In genomic region chr5:113759505-113760145, GRCh38 we compare ENCODE assay signal across 24 cellular contexts.
DNase-seq lines count a peak whose midpoint lies in the region; ATAC-seq, FAIRE-seq and TF ChIP-seq lines count a peak whose summit lies in the region.
"Had no signal": no experiment of that assay in that cellular context is flagged by ENCODE, and none has a peak within 500 bp of the region (broad histone marks: within the 10 kb centered on the region; RNA-seq: fewer than 3 reads in every experiment).

No MANE protein-coding gene starts in this region.

- no peak overlapping the region for H3K27ac ChIP-seq in GM12878 (ENCODE audit: control insufficient read depth, insufficient read depth)
- H3K27ac ChIP-seq: BLaER1 had no signal

- H3K27me3 Mint-ChIP-seq in MCF 10A (ENCODE audit: insufficient read depth, unreplicated experiment) = peaks cover 66% of the 10 kb centered on the region
- H3K27me3 Mint-ChIP-seq: CD4-positive, CD25-positive, alpha-beta regulatory T cell had no signal

- WGBS in GM12878 (ENCODE audit: insufficient coverage, insufficient replicate concordance, low lambda C conversion rate, missing lambda C conversion rate) = 2% methylated on average over 2 of the region's 2 CpGs

- ATAC-seq in GM18520 (IDR thresholded peaks at IDR 0.05; ENCODE audit: unreplicated experiment) = peak; percentile 31
- peak; percentile 39 for ATAC-seq in GM21390 (IDR thresholded peaks at IDR 0.05; ENCODE audit: unreplicated experiment)
- ATAC-seq in HG02798 (IDR thresholded peaks at IDR 0.05; ENCODE audit: poor library complexity, unreplicated experiment) = peak; percentile 51
- ATAC-seq in GM12878 = peak; percentile 64
- no peak for ATAC-seq in GM21737 (IDR thresholded peaks at IDR 0.05; ENCODE audit: unreplicated experiment)
- ATAC-seq: HepG2 had no signal

- RAD21 ChIA-PET in GM12878 (lab: Charles Lee; ENCODE audit: unreplicated experiment) = no interaction called here

- no peak overlapping the region for H3K4me3 ChIP-seq in GM12878
- H3K4me3 ChIP-seq: BLaER1, GM23338 had no signal

- no peaks in the 10 kb centered on the region for H3K36me3 ChIP-seq in GM12878 (ENCODE audit: control insufficient read depth in 2 of 2, insufficient read depth in 2 of 2, low read length in 1 of 2)
- H3K36me3 ChIP-seq: BLaER1 had no signal

- no peak overlapping the region for H3K9ac ChIP-seq in GM12878 (ENCODE audit: control insufficient read depth, insufficient read depth, low read length)
- H3K9ac ChIP-seq: BLaER1 had no signal

- no peaks in the 10 kb centered on the region for H4K20me1 ChIP-seq in GM12878 (ENCODE audit: control insufficient read depth, insufficient read depth)
- H4K20me1 ChIP-seq: BLaER1 had no signal

- H3K27me3 ChIP-seq in GM12878 (replicated peaks in 1 of 2; ENCODE audit: control insufficient read depth in 2 of 2, insufficient read depth in 2 of 2, low read length in 1 of 2) = no peaks in the 10 kb centered on the region
- H3K27me3 ChIP-seq: BLaER1 had no signal

- SMC1A ChIA-PET in GM12878 (lab: Charles Lee; ENCODE audit: uncharacterized antibody, unreplicated experiment) = interaction anchor here (1.4 kb wide), 1 partner anchor 20 kb away, joined by 3 read pairs; no protein-coding TSS in a partner anchor

- peak overlapping the region; percentile 54 for H3K4me2 ChIP-seq in GM12878 (ENCODE audit: control insufficient read depth, insufficient read depth)
- H3K4me2 ChIP-seq: BLaER1, GM23338 had no signal

- no peak overlapping the region for H3K27ac Mint-ChIP-seq in MCF 10A (ENCODE audit: low read depth, unreplicated experiment)
- H3K27ac Mint-ChIP-seq: CD4-positive, CD25-positive, alpha-beta regulatory T cell; GM23338; T-helper 2 cell treated with Interferon-gamma antibody and Interleukin-4, amounts not matched to agents 5 μg/mL and 100 μg/mL, for 36 hours had no signal

- FAIRE-seq in GM12878 (lab: Jason Lieb, UNC) = no peak
- FAIRE-seq: HepG2 had no signal

- H3K4me1 ChIP-seq in GM12878 (ENCODE audit: control insufficient read depth, insufficient read depth, low read length) = no peaks in the 10 kb centered on the region
- H3K4me1 ChIP-seq: BLaER1 had no signal

- no peak for TF ChIP-seq POLR2A in GM12878 (IDR thresholded peaks at IDR 0.05; ENCODE audit: low read depth, low read length)

- H2AFZ ChIP-seq in GM12878 (ENCODE audit: control insufficient read depth, low read depth, low read length) = no peak overlapping the region
- H2AFZ ChIP-seq: GM23338 had no signal

- DNase-seq in GM12878 (ENCODE audit: low read depth, low spot score) = no peak
- DNase-seq in NCI-H1105 (lab: John Stamatoyannopoulos, UW) = no peak
- no peak for DNase-seq in MCF 10A (ENCODE audit: unreplicated experiment)
- no peak for DNase-seq in stimulated activated CD4-positive, alpha-beta T cell treated with anti-CD3 and anti-CD28 coated beads, Interleukin-2, amount 100 ng/mL, for 24 hours
- DNase-seq: CD4-positive, CD25-positive, alpha-beta regulatory T cell; DMS153; DND-41; H9; Kasumi-1; NCI-H1417; NCI-H1694; NCI-H2029 treated with DMSO at 0.1 percent for 48 hours; NCI-H2227 treated with DMSO at 0.1 percent for 48 hours; NCI-H526 treated with DMSO at 0.1 percent for 48 hours; SHP77 treated with DMSO at 0.1 percent for 48 hours; T-helper 1 cell had no signal

- CTCF ChIA-PET in GM12878 (lab: Yijun Ruan, JAX) = no interaction called here
- CTCF ChIA-PET in MCF 10A (lab: Yijun Ruan, JAX) = no interaction called here

- intact Hi-C loops in GM12878 (cut with micrococcal nuclease; ENCODE audit: unreplicated experiment) (no loop called here), MCF 10A (cut with micrococcal nuclease) (no loop called here)

- no peak for TF ChIP-seq RAD21 in GM12878 (IDR thresholded peaks at IDR 0.05; ENCODE audit: insufficient read depth, low read depth, low read length)

- no peaks in the 10 kb centered on the region for H3K4me1 Mint-ChIP-seq in MCF 10A (ENCODE audit: insufficient read depth, unreplicated experiment)
- H3K4me1 Mint-ChIP-seq: CD4-positive, CD25-positive, alpha-beta regulatory T cell had no signal

- no peak for TF ChIP-seq EP300 in GM12878 (IDR thresholded peaks at IDR 0.05; ENCODE audit: borderline replicate concordance in 1 of 2, control insufficient read depth in 1 of 2, low read depth in 2 of 2, low read length in 2 of 2)

- POLR2A ChIA-PET in GM12878 (lab: Charles Lee) = no interaction called here
- POLR2A ChIA-PET in MCF 10A (lab: Yijun Ruan, JAX) = no interaction called here

- H3K4me3 Mint-ChIP-seq in MCF 10A (ENCODE audit: unreplicated experiment) = no peak overlapping the region
- H3K4me3 Mint-ChIP-seq: CD4-positive, CD25-positive, alpha-beta regulatory T cell; GM23338; H9; T-helper 2 cell treated with Interferon-gamma antibody and Interleukin-4, amounts not matched to agents 5 μg/mL and 100 μg/mL, for 36 hours had no signal

- H3K36me3 Mint-ChIP-seq in MCF 10A (ENCODE audit: insufficient read depth, unreplicated experiment) = no peaks in the 10 kb centered on the region
- H3K36me3 Mint-ChIP-seq: CD4-positive, CD25-positive, alpha-beta regulatory T cell had no signal

- no peaks in the 10 kb centered on the region for H3K9me3 Mint-ChIP-seq in MCF 10A (ENCODE audit: unreplicated experiment)
- H3K9me3 Mint-ChIP-seq: T-helper 2 cell treated with Interferon-gamma antibody and Interleukin-4, amounts not matched to agents 5 μg/mL and 100 μg/mL, for 36 hours had no signal

- no peaks in the 10 kb centered on the region for H3K9me3 ChIP-seq in GM12878 (replicated peaks; ENCODE audit: control insufficient read depth, insufficient read depth, low read length)
- H3K9me3 ChIP-seq: BLaER1 had no signal

- H3K79me2 ChIP-seq in GM12878 (ENCODE audit: control insufficient read depth, insufficient read depth, low read length) = no peaks in the 10 kb centered on the region

- in situ Hi-C loops in GM12878 (cut with MboI) = no loop called here

- BruUV-seq in GM12878 (replicated peaks; lab: Mats Ljungman, UMichigan) = no TSS peak
- BruUV-seq in MCF 10A (replicated peaks; lab: Mats Ljungman, UMichigan) = no TSS peak

- TF ChIP-seq CTCF in GM12878 (IDR thresholded peaks at IDR 0.05 in 2 of 3, conservative IDR thresholded peaks at IDR 0.05 in 1 of 3; ENCODE audit: control insufficient read depth in 2 of 3, extremely low read depth in 1 of 3, insufficient read depth in 1 of 3, low read depth in 3 of 3, low read length in 3 of 3) = no peak
- TF ChIP-seq CTCF in MCF 10A (IDR thresholded peaks at IDR 0.05; ENCODE audit: unreplicated experiment) = no peak

TF ChIP-seq in GM12878, 131 proteins besides CTCF, POLR2A, EP300 and RAD21 (continues in another document):
- no peak for TF ChIP-seq ZNF217 (IDR thresholded peaks at IDR 0.05)
- no peak for TF ChIP-seq CUX1 (IDR thresholded peaks at IDR 0.05; ENCODE audit: insufficient replicate concordance, low read depth, low read length)
- no peak for TF ChIP-seq TARDBP (IDR thresholded peaks at IDR 0.05; ENCODE audit: borderline replicate concordance)
